21 cellular contexts compared by ENCODE assay signal in genomic region chr7:123528265-123528664, GRCh38. TPM values are rescaled to one million over a fixed set of nuclear protein-coding genes. Genes with fewer than 3 reads are reported as not detected.
DNase-seq lines count a peak whose midpoint lies in the region; ATAC-seq, FAIRE-seq and TF ChIP-seq lines count a peak whose summit lies in the region.
"Had no signal": no experiment of that assay in that cellular context is flagged by ENCODE, and none has a peak within 500 bp of the region (broad histone marks: within the 10 kb centered on the region; RNA-seq: fewer than 3 reads in every experiment).

No MANE protein-coding gene starts in this region.

- H3K4me1 ChIP-seq in ES-I3 (ENCODE audit: insufficient read depth, low read length) = no peaks in the 10 kb centered on the region
- H3K4me1 ChIP-seq in K562 (replicated peaks in 1 of 2; ENCODE audit: control insufficient read depth in 2 of 2, insufficient read depth in 2 of 2, low read length in 2 of 2) = peaks cover 6 to 13% of the 10 kb centered on the region in 2 experiments; a peak in 4 of 5 replicates
- no peaks in the 10 kb centered on the region for H3K4me1 ChIP-seq in mammary epithelial cell (ENCODE audit: insufficient read depth, low read length)
- H3K4me1 ChIP-seq: tibial artery had no signal

- POLR2A ChIA-PET in K562 (lab: Yijun Ruan, JAX) = interaction anchor here (0.6 to 1.5 kb wide), 7 partner anchors 8 to 62 kb away, joined by 3 to 11 read pairs (median 5); partner anchors contain the start of gene NDUFA5

- in situ Hi-C loops in K562 (cut with MboI) = no loop called here
- in situ Hi-C loops in mammary epithelial cell (cut with MboI; ENCODE audit: low sequenced_read_pairs in 2 of 2) = no loop called here

- H3K4me1 Mint-ChIP-seq in nephron = peaks cover 8% of the 10 kb centered on the region

- WGBS in K562 (ENCODE audit: insufficient coverage, low coverage, missing lambda C conversion rate) = 3% methylated on average over 5 of the region's 5 CpGs
- 90% methylated on average over 5 of the region's 5 CpGs for WGBS in mammary epithelial cell (ENCODE audit: low coverage, missing lambda C conversion rate)

- TF ChIP-seq POLR2A in K562 (conservative IDR thresholded peaks at IDR 0.05) = no peak

- H3K36me3 ChIP-seq in ES-I3 (ENCODE audit: insufficient read depth, low read length) (no peaks in the 10 kb centered on the region), K562 (ENCODE audit: control insufficient read depth, insufficient read depth, low read length) (no peaks in the 10 kb centered on the region), mammary epithelial cell (ENCODE audit: insufficient read depth, low read length) (no peaks in the 10 kb centered on the region)
- H3K36me3 ChIP-seq: neutrophil, tibial artery had no signal

- no peak for FAIRE-seq in K562 (lab: Jason Lieb, UNC)
- FAIRE-seq: GM12878 had no signal

- DNase-seq in HT-29 (ENCODE audit: low spot score) = peak; percentile 17
- peak; percentile 14 to 44 (median 34) for DNase-seq in K562 (ENCODE audit: extremely low read depth in 1 of 4, low spot score in 3 of 4)
- no peak for DNase-seq in mammary epithelial cell
- DNase-seq in caudate nucleus (lab: John Stamatoyannopoulos, UW) = no peak
- no peak for DNase-seq in foreskin melanocyte
- DNase-seq: activated CD4-positive, alpha-beta T cell treated with anti-CD3 and anti-CD28 coated beads for 36 hours; activated naive CD4-positive, alpha-beta T cell; activated T-cell treated with anti-CD3 and anti-CD28 coated beads, Interleukin-2, amount 50 U/mL, for 4 hours; CD8-positive, alpha-beta T cell; head of caudate nucleus; NCI-H1105 treated with DMSO at 0.1 percent for 48 hours; stimulated activated CD4-positive, alpha-beta T cell treated with anti-CD3 and anti-CD28 coated beads, Interleukin-4, amount 100 ng/mL, for 24 hours; stimulated activated naive CD8-positive, alpha-beta T cell treated with anti-CD3 and anti-CD28 coated beads, Interleukin-15, Interleukin-2, amounts not matched to agents 100 U/mL and 50 U/mL, for 24 hours; tibial artery had no signal

- no peak for TF ChIP-seq RAD21 in K562 (CRISPR knock-in tag; conservative IDR thresholded peaks at IDR 0.05 in 1 of 2, IDR thresholded peaks at IDR 0.05 in 1 of 2)

- CTCF ChIA-PET in K562 (lab: Yijun Ruan, JAX; ENCODE audit: low intra/inter-chr PET ratio) = no interaction called here
- CTCF ChIA-PET in mammary epithelial cell (lab: Charles Lee; ENCODE audit: low non-redundant PET) = no interaction called here

- no peaks in the 10 kb centered on the region for H3K27me3 Mint-ChIP-seq in nephron (ENCODE audit: low read depth)

- peaks cover 6% of the 10 kb centered on the region for H3K9me3 Mint-ChIP-seq in nephron
- H3K9me3 Mint-ChIP-seq: activated T-cell treated with anti-CD3 and anti-CD28 coated beads, Interleukin-2, amount 50 U/mL, for 4 hours; CD8-positive, alpha-beta T cell; dendritic cell treated with granulocyte-macrophage colony-stimulating factor and Interleukin-4, amounts not matched to agents 40 ng/mL and 50 ng/mL, for 4 days had no signal

- H3K9me3 ChIP-seq in ES-I3 (ENCODE audit: control insufficient read depth, insufficient read depth, low read length) (no peaks in the 10 kb centered on the region), K562 (replicated peaks; ENCODE audit: control insufficient read depth, insufficient read depth, low read depth, low read length) (no peaks in the 10 kb centered on the region), mammary epithelial cell (replicated peaks; ENCODE audit: insufficient read depth, low read length) (no peaks in the 10 kb centered on the region)
- H3K9me3 ChIP-seq: neutrophil, tibial artery had no signal

- H3K4me3 Mint-ChIP-seq in nephron = peak overlapping the region; percentile 65 to 76 (median 70)
- H3K4me3 Mint-ChIP-seq: activated CD4-positive, alpha-beta T cell treated with anti-CD3 and anti-CD28 coated beads for 36 hours; activated T-cell treated with anti-CD3 and anti-CD28 coated beads, Interleukin-2, amount 50 U/mL, for 4 hours; CD8-positive, alpha-beta T cell; dendritic cell treated with granulocyte-macrophage colony-stimulating factor and Interleukin-4, amounts not matched to agents 40 ng/mL and 50 ng/mL, for 4 days had no signal

- H3K9me1 ChIP-seq in K562 (ENCODE audit: control insufficient read depth, insufficient read depth, low read length) = no peaks in the 10 kb centered on the region

- TF ChIP-seq CTCF in K562 (IDR thresholded peaks at IDR 0.05 in 2 of 3, conservative IDR thresholded peaks at IDR 0.05 in 1 of 3; ENCODE audit: insufficient read depth in 2 of 3, low read depth in 1 of 3, low read length in 3 of 3) (no peak), nephron (IDR thresholded peaks at IDR 0.05; ENCODE audit: unreplicated experiment in 3 of 3) (no peak), mammary epithelial cell (conservative IDR thresholded peaks at IDR 0.05 in 1 of 2, IDR thresholded peaks at IDR 0.05 in 1 of 2; ENCODE audit: extremely low read depth in 1 of 2, insufficient read depth in 1 of 2, low read depth in 1 of 2, low read length in 2 of 2) (no peak)

- H3K4me2 ChIP-seq in K562 (ENCODE audit: insufficient read depth, low read length) = peak overlapping the region; percentile 71
- no peak overlapping the region for H3K4me2 ChIP-seq in mammary epithelial cell (ENCODE audit: insufficient read depth, low read depth, low read length)

- BruUV-seq in K562 (replicated peaks; lab: Mats Ljungman, UMichigan) (no TSS peak), mammary epithelial cell (replicated peaks; lab: Mats Ljungman, UMichigan) (no TSS peak)

- H3K36me3 Mint-ChIP-seq in nephron (ENCODE audit: low read depth) = peaks cover 17% of the 10 kb centered on the region
- H3K36me3 Mint-ChIP-seq: CD8-positive, alpha-beta T cell had no signal

- H3K27me3 ChIP-seq in K562 (ENCODE audit: control insufficient read depth in 2 of 2, insufficient read depth in 2 of 2, low read length in 2 of 2) = no peaks in the 10 kb centered on the region
- H3K27me3 ChIP-seq in mammary epithelial cell (ENCODE audit: insufficient read depth, low read length) = no peaks in the 10 kb centered on the region
- H3K27me3 ChIP-seq: tibial artery had no signal

- TF ChIP-seq EP300 in K562 (IDR thresholded peaks at IDR 0.05; ENCODE audit: low read length) = no peak

- peak; percentile 19 for ATAC-seq in K562
- ATAC-seq in HG03025 (IDR thresholded peaks at IDR 0.05; ENCODE audit: low FRiP score, unreplicated experiment) = no peak
- ATAC-seq: activated CD4-positive, alpha-beta T cell treated with anti-CD3 and anti-CD28 coated beads for 36 hours; activated T-cell treated with anti-CD3 and anti-CD28 coated beads, Interleukin-2, amount 50 U/mL, for 4 hours; CD8-positive, alpha-beta T cell; GM12878; Right ventricle myocardium inferior; stimulated activated naive CD8-positive, alpha-beta T cell treated with anti-CD3 and anti-CD28 coated beads, Interleukin-15, Interleukin-2, amounts not matched to agents 100 U/mL and 50 U/mL, for 24 hours had no signal

- H3K4me3 ChIP-seq in K562 (peak overlapping the region; percentile 11), mammary epithelial cell (replicated peaks in 1 of 3; ENCODE audit: insufficient read depth in 1 of 3, low read depth in 2 of 3, low read length in 3 of 3) (no peak overlapping the region)
- H3K4me3 ChIP-seq: GM12878, tibial artery had no signal

- H2AFZ ChIP-seq in K562 (ENCODE audit: low read depth, low read length) = peak overlapping the region; percentile 82
- no peak overlapping the region for H2AFZ ChIP-seq in mammary epithelial cell (ENCODE audit: low read depth, low read length)

- dilution Hi-C loops in mammary epithelial cell (cut with HindIII; ENCODE audit: low sequenced_read_pairs) = no loop called here

- H4K20me1 ChIP-seq in K562 (replicated peaks; ENCODE audit: control insufficient read depth, insufficient read depth, low read length) = no peaks in the 10 kb centered on the region
- H4K20me1 ChIP-seq in mammary epithelial cell (ENCODE audit: insufficient read depth, low read length) = no peaks in the 10 kb centered on the region

- H3K27ac ChIP-seq in K562 (ENCODE audit: extremely low read depth, low read depth, low read length) (peak overlapping the region; percentile 67), mammary epithelial cell (ENCODE audit: insufficient read depth, low read depth, low read length) (no peak overlapping the region), caudate nucleus (ENCODE audit: low read depth, low read length) (no peak overlapping the region)
- H3K27ac ChIP-seq: neutrophil, tibial artery had no signal

- H3K79me2 ChIP-seq in K562 (ENCODE audit: control insufficient read depth, insufficient read depth, low read length) (peaks cover 6% of the 10 kb centered on the region; the same call in 1 of the 3 replicates), mammary epithelial cell (ENCODE audit: insufficient read depth, low read length) (no peaks in the 10 kb centered on the region)

- H3K27ac Mint-ChIP-seq in nephron = no peak overlapping the region
- H3K27ac Mint-ChIP-seq: activated CD4-positive, alpha-beta T cell treated with anti-CD3 and anti-CD28 coated beads for 36 hours; CD8-positive, alpha-beta T cell; dendritic cell treated with granulocyte-macrophage colony-stimulating factor and Interleukin-4, amounts not matched to agents 40 ng/mL and 50 ng/mL, for 4 days had no signal

- peak overlapping the region; percentile 52 for H3K9ac ChIP-seq in ES-I3 (ENCODE audit: low read depth, low read length)
- peak overlapping the region; percentile 5 to 60; a peak in 3 of 4 replicates for H3K9ac ChIP-seq in K562 (ENCODE audit: insufficient read depth in 1 of 2, low read depth in 2 of 2, low read length in 2 of 2)
- no peak overlapping the region for H3K9ac ChIP-seq in mammary epithelial cell (ENCODE audit: insufficient read depth, low read length)

- intact Hi-C loops in K562 (cut with micrococcal nuclease) (no loop called here), mammary epithelial cell (cut with micrococcal nuclease) (no loop called here)

RNA-seq across cellular contexts. Expression of gene IQUB, which starts 6.1 kb away (rescaled TPM):
- 0.05 and 0.50 TPM in 2 replicates for total RNA-seq in HT-29 (2014; rRNA removed; shearing (Covaris generic))
- total RNA-seq in K562 (2011; cell fraction: chromatin; rRNA removed; ENCODE audit: low replicate concordance) = 2.5 and 10.0 TPM in 2 replicates
- 1.7 and 2.1 TPM in 2 replicates for total RNA-seq in K562 (2011; cell fraction: nucleolus; rRNA removed)
- 5.5 and 7.8 TPM in 2 replicates for total RNA-seq in K562 (2011; cell fraction: nucleoplasm; rRNA removed)
- 0.98 and 1.3 TPM in 2 replicates for total RNA-seq in K562 (2014; rRNA removed)
- total RNA-seq in K562 (2014; rRNA removed; fragmentation: Illumina TruSeq; extraction: Trizol) = 2.4 and 3.1 TPM in 2 replicates
- 2.0 and 2.6 TPM in 2 replicates for total RNA-seq in K562 (2015; rRNA removed; fragmentation: Illumina TruSeq; extraction: Trizol)
- total RNA-seq in K562 (2021) = 1.1 and 1.9 TPM in 2 replicates
- 0.69 and 1.3 TPM in 2 replicates for polyA plus RNA-seq in K562 (2011; rRNA removed)
- 0.21 and 0.62 TPM in 2 replicates for polyA plus RNA-seq in K562 (2011; cell fraction: cytosol; rRNA removed)
- polyA plus RNA-seq in K562 (2011; cell fraction: nucleus; rRNA removed) = 1.3 and 1.5 TPM in 2 replicates
- polyA plus RNA-seq in K562 (2012) = 1.7 and 2.7 TPM in 2 replicates
- 1.4 and 1.6 TPM in 2 replicates for polyA plus RNA-seq in K562 (2014; fragmentation: Illumina TruSeq; extraction: Trizol)
- polyA plus RNA-seq in K562 (2014; fragmentation: Nextera tagmentation; extraction: Ambion mirVana) = 1 to 10 TPM; 1.3 to 1.7 TPM
- 0.58 and 0.62 TPM in 2 replicates for polyA plus RNA-seq in K562 (2014; rRNA removed)
- polyA minus RNA-seq in K562 (2011; rRNA and poly(A)+ RNA removed) = 1.9 and 3.4 TPM in 2 replicates
- 0.73 and 1.2 TPM in 2 replicates for polyA minus RNA-seq in K562 (2011; cell fraction: cytosol; rRNA and poly(A)+ RNA removed)
- 5.7 and 6.2 TPM in 2 replicates for polyA minus RNA-seq in K562 (2011; cell fraction: nucleus; rRNA and poly(A)+ RNA removed)
- total RNA-seq in mammary epithelial cell = 1 to 10 TPM in 1 of 2 donors, under 1 TPM in 1; 0.26 to 1.5 TPM
- polyA plus RNA-seq in mammary epithelial cell = 0.03 TPM
- polyA minus RNA-seq in mammary epithelial cell = not detected
- total RNA-seq: CD8-positive, alpha-beta T cell had no signal

RNA-seq across cellular contexts. Expression of gene NDUFA5, which starts 29.4 kb away (rescaled TPM):
- total RNA-seq in HT-29 (2014; rRNA removed; shearing (Covaris generic)) = 16.3 and 19.2 TPM in 2 replicates
- total RNA-seq in K562 (2011; cell fraction: chromatin; rRNA removed; ENCODE audit: low replicate concordance) = 25.5 and 92.7 TPM in 2 replicates
- 20.7 and 22.5 TPM in 2 replicates for total RNA-seq in K562 (2011; cell fraction: nucleolus; rRNA removed)
- total RNA-seq in K562 (2011; cell fraction: nucleoplasm; rRNA removed) = 62.4 and 97.6 TPM in 2 replicates
- total RNA-seq in K562 (2014; rRNA removed) = 187 and 199 TPM in 2 replicates
- 377 and 418 TPM in 2 replicates for total RNA-seq in K562 (2014; rRNA removed; fragmentation: Illumina TruSeq; extraction: Trizol)
- 324 and 363 TPM in 2 replicates for total RNA-seq in K562 (2015; rRNA removed; fragmentation: Illumina TruSeq; extraction: Trizol)
- 244 and 267 TPM in 2 replicates for total RNA-seq in K562 (2021)
- polyA plus RNA-seq in K562 (2011; rRNA removed) = 85.5 and 155 TPM in 2 replicates
- polyA plus RNA-seq in K562 (2011; cell fraction: cytosol; rRNA removed) = 4.9 and 17.7 TPM in 2 replicates
- polyA plus RNA-seq in K562 (2011; cell fraction: nucleus; rRNA removed) = 25.9 and 32.6 TPM in 2 replicates
- polyA plus RNA-seq in K562 (2012) = 154 and 254 TPM in 2 replicates
- 257 and 269 TPM in 2 replicates for polyA plus RNA-seq in K562 (2014; fragmentation: Illumina TruSeq; extraction: Trizol)
- 100 to 1,000 TPM; 669 to 677 TPM for polyA plus RNA-seq in K562 (2014; fragmentation: Nextera tagmentation; extraction: Ambion mirVana)
- 245 and 254 TPM in 2 replicates for polyA plus RNA-seq in K562 (2014; rRNA removed)
- 59.6 and 72.6 TPM in 2 replicates for polyA minus RNA-seq in K562 (2011; rRNA and poly(A)+ RNA removed)
- 41.1 and 61.1 TPM in 2 replicates for polyA minus RNA-seq in K562 (2011; cell fraction: cytosol; rRNA and poly(A)+ RNA removed)
- 65.4 and 83.4 TPM in 2 replicates for polyA minus RNA-seq in K562 (2011; cell fraction: nucleus; rRNA and poly(A)+ RNA removed)
- 10 to 100 TPM; 29.5 to 57.4 TPM for total RNA-seq in mammary epithelial cell
- 9.7 TPM for polyA plus RNA-seq in mammary epithelial cell
- polyA minus RNA-seq in mammary epithelial cell = 16.4 TPM

Comparison
In these comparisons a context has a peak if more than half of its experiments do, and no peak if none do; other contexts are left out.
1. DNase-seq: peak in HT-29 (single experiment) and K562 (4 of 4); none in mammary epithelial cell (single experiment), caudate nucleus (0 of 61) and foreskin melanocyte (single experiment).